In genomic region chr1:31238612-31238985, GRCh38 we compare ENCODE assay signal across 10 cellular contexts. TPM values are rescaled to one million over a fixed set of nuclear protein-coding genes. Genes with fewer than 3 reads are reported as not detected.
DNase-seq lines count a peak whose midpoint lies in the region; ATAC-seq, FAIRE-seq and TF ChIP-seq lines count a peak whose summit lies in the region.
"Had no signal": no experiment of that assay in that cellular context is flagged by ENCODE, and none has a peak within 500 bp of the region (broad histone marks: within the 10 kb centered on the region; RNA-seq: fewer than 3 reads in every experiment).

No MANE protein-coding gene starts in this region.

- no peak overlapping the region for H3K27ac Mint-ChIP-seq in T-helper 17 cell

- H3K27me3 ChIP-seq in iPS-15b (ENCODE audit: control insufficient read depth, insufficient read depth, low read length) (peaks cover 33% of the 10 kb centered on the region), smooth muscle cell (ENCODE audit: low read depth) (peaks cover 55% of the 10 kb centered on the region), thyroid gland (no peaks in the 10 kb centered on the region)

- H3K79me2 ChIP-seq in smooth muscle cell (ENCODE audit: low read depth), result no peaks in the 10 kb centered on the region

- H3K9ac ChIP-seq in iPS-15b (ENCODE audit: low read depth, low read length) (no peak overlapping the region), smooth muscle cell (ENCODE audit: low read depth) (no peak overlapping the region), kidney (ENCODE audit: low read length in 2 of 2) (no peak overlapping the region)

- H3K27me3 Mint-ChIP-seq in activated T-cell treated with anti-CD3 and anti-CD28 coated beads, Interleukin-2, amount 50 U/mL, for 4 hours (ENCODE audit: low read depth), result peaks cover 55% of the 10 kb centered on the region
- peaks cover 66% of the 10 kb centered on the region for H3K27me3 Mint-ChIP-seq in T-helper 17 cell

- intact Hi-C loops in thyroid gland (cut with DNase I), result no loop called here
- intact Hi-C loops in kidney (cut with DNase I), result no loop called here

- H3K4me1 ChIP-seq in iPS-15b (ENCODE audit: control insufficient read depth, insufficient read depth, low read length), result no peaks in the 10 kb centered on the region
- H3K4me1 ChIP-seq in smooth muscle cell (ENCODE audit: low read depth), result no peaks in the 10 kb centered on the region
- peaks cover 0 to 11% of the 10 kb centered on the region in 2 donors for H3K4me1 ChIP-seq in thyroid gland
- H3K4me1 ChIP-seq in kidney (ENCODE audit: control insufficient read depth in 1 of 2, insufficient read depth in 1 of 2, low read depth in 1 of 2, low read length in 2 of 2), result peaks cover 0 to 3% of the 10 kb centered on the region in 2 donors

- H3K27ac ChIP-seq in smooth muscle cell (ENCODE audit: low read depth) (no peak overlapping the region), thyroid gland (no peak overlapping the region), kidney (ENCODE audit: low read depth in 2 of 2, low read length in 2 of 2) (no peak overlapping the region)

- TF ChIP-seq CTCF in smooth muscle cell (IDR thresholded peaks at IDR 0.05; ENCODE audit: borderline replicate concordance, insufficient read depth, poor library complexity, severe bottlenecking) (no peak), thyroid gland (IDR thresholded peaks at IDR 0.05) (no peak), kidney (IDR thresholded peaks at IDR 0.05; ENCODE audit: borderline replicate concordance, extremely low read depth, insufficient read depth) (no peak)

- no peak overlapping the region for H2AFZ ChIP-seq in smooth muscle cell (ENCODE audit: low read depth)

- H3K9me3 ChIP-seq in T-helper 17 cell (ENCODE audit: control insufficient read depth, low read length, poor library complexity, severe bottlenecking) (no peaks in the 10 kb centered on the region), iPS-15b (ENCODE audit: control insufficient read depth, insufficient read depth, low read length) (no peaks in the 10 kb centered on the region), smooth muscle cell (replicated peaks; ENCODE audit: low read depth) (no peaks in the 10 kb centered on the region), thyroid gland (no peaks in the 10 kb centered on the region), kidney (ENCODE audit: control insufficient read depth in 1 of 2, low read length in 2 of 2) (no peaks in the 10 kb centered on the region)

- no peak for ATAC-seq in activated T-cell treated with anti-CD3 and anti-CD28 coated beads, Interleukin-2, amount 50 U/mL, for 4 hours
- no peak for ATAC-seq in T-helper 17 cell
- no peak for ATAC-seq in GM21717 (IDR thresholded peaks at IDR 0.05; ENCODE audit: unreplicated experiment)

- WGBS in smooth muscle cell (ENCODE audit: low lambda C conversion rate), result 48% methylated on average over 4 of the region's 4 CpGs
- 11 to 28% methylated on average over 4 of the region's 4 CpGs for WGBS in thyroid gland, 2 donors

- H4K20me1 ChIP-seq in smooth muscle cell (ENCODE audit: low read depth), result no peaks in the 10 kb centered on the region

- H3K4me3 ChIP-seq in iPS-15b (ENCODE audit: low read depth, low read length) (peak overlapping the region; percentile 57), smooth muscle cell (no peak overlapping the region), thyroid gland (replicated peaks in 1 of 3) (no peak overlapping the region), kidney (ENCODE audit: low read length in 2 of 2) (no peak overlapping the region)

- no peak for TF ChIP-seq POLR2A in thyroid gland (IDR thresholded peaks at IDR 0.05)

- peaks cover 19% of the 10 kb centered on the region for H3K4me1 Mint-ChIP-seq in activated T-cell treated with anti-CD3 and anti-CD28 coated beads, Interleukin-2, amount 50 U/mL, for 4 hours (ENCODE audit: low read depth)
- peaks cover 9% of the 10 kb centered on the region for H3K4me1 Mint-ChIP-seq in T-helper 17 cell

- peak overlapping the region; percentile 36 for H3K4me3 Mint-ChIP-seq in activated T-cell treated with anti-CD3 and anti-CD28 coated beads, Interleukin-2, amount 50 U/mL, for 4 hours
- peak overlapping the region; percentile 88 for H3K4me3 Mint-ChIP-seq in T-helper 17 cell

- no peak for DNase-seq in activated T-cell treated with anti-CD3 and anti-CD28 coated beads, Interleukin-2, amount 50 U/mL, for 4 hours
- DNase-seq in activated T-cell treated with anti-CD3 and anti-CD28 coated beads for 4 hours (no peak), T-helper 17 cell (no peak), smooth muscle cell (lab: John Stamatoyannopoulos, UW; ENCODE audit: unreplicated experiment) (no peak), thyroid gland (no peak), kidney (no peak)

- peak overlapping the region; percentile 89 for H3K4me2 ChIP-seq in smooth muscle cell

- H3K36me3 ChIP-seq in iPS-15b (ENCODE audit: control insufficient read depth, insufficient read depth, low read length) (no peaks in the 10 kb centered on the region), smooth muscle cell (ENCODE audit: low read depth) (no peaks in the 10 kb centered on the region), thyroid gland (no peaks in the 10 kb centered on the region), kidney (ENCODE audit: control insufficient read depth in 1 of 2, insufficient read depth in 2 of 2, low read length in 2 of 2) (no peaks in the 10 kb centered on the region)

- H3K36me3 Mint-ChIP-seq in activated T-cell treated with anti-CD3 and anti-CD28 coated beads, Interleukin-2, amount 50 U/mL, for 4 hours (ENCODE audit: insufficient read depth), result peaks cover 1% of the 10 kb centered on the region
- peaks cover 9% of the 10 kb centered on the region for H3K36me3 Mint-ChIP-seq in T-helper 17 cell (ENCODE audit: low read depth)

- H3F3A ChIP-seq in smooth muscle cell (ENCODE audit: low read depth), result no peaks in the 10 kb centered on the region

- no peaks in the 10 kb centered on the region for H3K9me3 Mint-ChIP-seq in activated T-cell treated with anti-CD3 and anti-CD28 coated beads, Interleukin-2, amount 50 U/mL, for 4 hours

- no peak for FAIRE-seq in kidney (lab: Jason Lieb, UNC)

RNA-seq across cellular contexts. Expression of gene NKAIN1, which starts 1.1 kb away (rescaled TPM):
- under 1 TPM in 1 of 3 donors, not detected in 2; 0.15 TPM for total RNA-seq in activated T-cell treated with anti-CD3 and anti-CD28 coated beads, Interleukin-2, amount 50 U/mL, for 4 hours
- total RNA-seq in T-helper 17 cell, result not detected
- 0.45 TPM in 1 of 2 replicates, not detected in the other for total RNA-seq in smooth muscle cell
- 0.39 and 1.4 TPM in 2 replicates for polyA plus RNA-seq in smooth muscle cell
- total RNA-seq in thyroid gland, result not detected
- 0.19 TPM for total RNA-seq in kidney
- 0.34 TPM for polyA plus RNA-seq in kidney (ENCODE audit: insufficient read depth, low read depth, low replicate concordance)
- total RNA-seq: activated CD8-positive, alpha-beta memory T cell treated with anti-CD3 and anti-CD28 coated beads for 36 hours; fibroblast of villous mesenchyme had no signal

RNA-seq across cellular contexts. Expression of gene SNRNP40, which starts 58.0 kb away (rescaled TPM):
- 100 to 1,000 TPM; 133 to 150 (median 137) TPM for total RNA-seq in activated T-cell treated with anti-CD3 and anti-CD28 coated beads, Interleukin-2, amount 50 U/mL, for 4 hours
- 10 to 100 TPM; 48.0 to 55.8 TPM for total RNA-seq in T-helper 17 cell
- 83.4 and 97.2 TPM in 2 replicates for total RNA-seq in smooth muscle cell
- 67.6 and 77.9 TPM in 2 replicates for polyA plus RNA-seq in smooth muscle cell
- total RNA-seq in thyroid gland, result 10 to 100 TPM; 39.2 to 63.3 (median 58.7) TPM
- 44.2 TPM for total RNA-seq in kidney
- 31.3 TPM for polyA plus RNA-seq in kidney (ENCODE audit: insufficient read depth, low read depth, low replicate concordance)

RNA-seq across cellular contexts. Expression of gene ZCCHC17, which starts 58.2 kb away (rescaled TPM):
- 10 to 100 TPM; 22.8 to 27.9 (median 25.6) TPM for total RNA-seq in activated T-cell treated with anti-CD3 and anti-CD28 coated beads, Interleukin-2, amount 50 U/mL, for 4 hours
- total RNA-seq in T-helper 17 cell, result 10 to 100 TPM; 14.0 to 17.4 TPM
- 34.2 and 44.7 TPM in 2 replicates for total RNA-seq in smooth muscle cell
- 47.3 and 50.9 TPM in 2 replicates for polyA plus RNA-seq in smooth muscle cell
- total RNA-seq in thyroid gland, result 10 to 100 TPM; 20.0 to 29.8 (median 23.9) TPM
- total RNA-seq in kidney, result 27.5 TPM
- 42.0 TPM for polyA plus RNA-seq in kidney (ENCODE audit: insufficient read depth, low read depth, low replicate concordance)
